8 cellular contexts compared by ENCODE assay signal in genomic region chr11:65419773-65420481, GRCh38. TPM values are rescaled to one million over a fixed set of nuclear protein-coding genes. Genes with fewer than 3 reads are reported as not detected.
DNase-seq lines count a peak whose midpoint lies in the region; ATAC-seq, FAIRE-seq and TF ChIP-seq lines count a peak whose summit lies in the region.

No MANE protein-coding gene starts in this region.

- H3K4me1 ChIP-seq in H1 (replicated peaks in 1 of 4; ENCODE audit: control insufficient read depth in 3 of 4, insufficient read depth in 4 of 4, low read length in 3 of 4), result peaks cover 32 to 74% (median 50%) of the 10 kb centered on the region in 4 experiments
- peaks cover 44% of the 10 kb centered on the region for H3K4me1 ChIP-seq in mesendoderm (ENCODE audit: control insufficient read depth, low read depth, low read length)

- TF ChIP-seq POLR2A in H1 (IDR thresholded peaks at IDR 0.05; ENCODE audit: control extremely low read depth in 1 of 2, low read depth in 2 of 2, low read length in 2 of 2), result no peak

- H3K4me2 ChIP-seq in H1 (ENCODE audit: insufficient read depth in 1 of 2, low read depth in 2 of 2, low read length in 2 of 2), result peak overlapping the region in 1 of 2 experiments; percentile 61; a peak in 2 of 4 replicates
- H3K4me2 ChIP-seq in mesendoderm (ENCODE audit: low read length), result no peak overlapping the region

- no peaks in the 10 kb centered on the region for H3K9me3 ChIP-seq in H1 (ENCODE audit: insufficient read depth in 2 of 2, low read depth in 1 of 2, low read length in 1 of 2)

- H3K27ac ChIP-seq in H1 (ENCODE audit: low read depth, low read length) (peak overlapping the region; percentile 37; the same call in 1 of the 2 replicates), mesendoderm (ENCODE audit: low read depth, low read length) (peak overlapping the region; percentile 93)

- H3K79me1 ChIP-seq in H1 (ENCODE audit: low read depth, low read length) (peaks cover 2% of the 10 kb centered on the region; the same call in 1 of the 2 replicates), mesendoderm (ENCODE audit: low read length) (peaks cover 15% of the 10 kb centered on the region)

- peak overlapping the region; percentile 85 for H2BK120ac ChIP-seq in H1 (replicated peaks; ENCODE audit: low read depth, low read length)
- H2BK120ac ChIP-seq in mesendoderm (ENCODE audit: low read depth, low read length), result peak overlapping the region; percentile 85

- POLR2A ChIA-PET in H1 (lab: Charles Lee; ENCODE audit: partially characterized antibody), result interaction anchor here (0.7 to 20.8 kb wide), 21 partner anchors 8 to 303 kb away, joined by 3 to 826 read pairs (median 4); partner anchors contain the start of genes MALAT1, SCYL1 and ZNHIT2

- H3K9ac ChIP-seq in H1 (replicated peaks in 1 of 4; ENCODE audit: extremely low read depth in 1 of 4, low read depth in 3 of 4, low read length in 3 of 4) (no peak overlapping the region; a peak in 2 of 7 replicates), mesendoderm (ENCODE audit: low read length) (peak overlapping the region; percentile 44)

- no peak for ATAC-seq in stimulated activated naive CD8-positive, alpha-beta T cell treated with anti-CD3 and anti-CD28 coated beads, Interleukin-15, Interleukin-2, amounts not matched to agents 100 U/mL and 50 U/mL, for 24 hours

- H3K27me3 ChIP-seq in H1 (replicated peaks in 1 of 4; ENCODE audit: control insufficient read depth in 3 of 4, extremely low read depth in 1 of 4, insufficient read depth in 3 of 4, low read length in 3 of 4), result no peaks in the 10 kb centered on the region; a peak in 1 of 7 replicates
- H3K27me3 ChIP-seq in mesendoderm (ENCODE audit: insufficient read depth, low read length, poor library complexity), result no peaks in the 10 kb centered on the region

- H3K56ac ChIP-seq in H1 (replicated peaks; ENCODE audit: insufficient read length, low read depth, low read length) (no peak overlapping the region), mesendoderm (ENCODE audit: low read length) (peak overlapping the region; percentile 83)

- H3K18ac ChIP-seq in H1 (ENCODE audit: extremely low read depth, low read length) (peak overlapping the region; percentile 97), mesendoderm (ENCODE audit: low read length) (peak overlapping the region; percentile 35)

- no peak overlapping the region for H2AFZ ChIP-seq in H1 (ENCODE audit: low read length)

- TF ChIP-seq CTCF in H1 (IDR thresholded peaks at IDR 0.05; ENCODE audit: control extremely low read depth in 1 of 3, insufficient read depth in 1 of 3, low read depth in 1 of 3, low read length in 3 of 3), result no peak

- DNase-seq in NCI-H146 (lab: John Stamatoyannopoulos, UW), result peak; percentile 44
- DNase-seq in NCI-H146 treated with DMSO at 0.1 percent for 48 hours (lab: John Stamatoyannopoulos, UW; ENCODE audit: unreplicated experiment), result no peak
- DNase-seq in NCI-H2227 (lab: John Stamatoyannopoulos, UW; ENCODE audit: unreplicated experiment), result peak; percentile 57
- peak; percentile 77 to 85 for DNase-seq in activated CD4-positive, alpha-beta T cell treated with anti-CD3 and anti-CD28 coated beads, Interleukin-2, amount 50 U/mL, for 48 hours
- peak in 1 of 2 experiments; percentile 52 for DNase-seq in H1 (ENCODE audit: low read depth in 1 of 2, low spot score in 2 of 2)
- peak; percentile 65 for DNase-seq in mesendoderm
- peak; percentile 77 for DNase-seq in stimulated activated naive CD8-positive, alpha-beta T cell treated with anti-CD3 and anti-CD28 coated beads, Interleukin-15, Interleukin-2, amounts not matched to agents 100 U/mL and 50 U/mL, for 24 hours
- DNase-seq in SKM-1 (lab: John Stamatoyannopoulos, UW; ENCODE audit: unreplicated experiment), result no peak

- H2BK20ac ChIP-seq in H1 (ENCODE audit: low read length), result peak overlapping the region; percentile 82; the same call in 1 of the 2 replicates

- H3K36me3 ChIP-seq in H1 (ENCODE audit: control insufficient read depth in 2 of 4, insufficient read depth in 4 of 4, low read length in 3 of 4) (no peaks in the 10 kb centered on the region), mesendoderm (ENCODE audit: control insufficient read depth, insufficient read depth, low read length) (no peaks in the 10 kb centered on the region)

- H4K8ac ChIP-seq in H1 (ENCODE audit: extremely low read depth, insufficient read depth, low read length) (no peak overlapping the region), mesendoderm (ENCODE audit: low read depth, low read length) (no peak overlapping the region)

- peak overlapping the region; percentile 97 for H2BK12ac ChIP-seq in H1 (ENCODE audit: low read depth, low read length)

- peak overlapping the region; percentile 76 for H3K4ac ChIP-seq in H1 (replicated peaks; ENCODE audit: insufficient read length, low read depth, low read length)
- H3K4ac ChIP-seq in mesendoderm (ENCODE audit: low read depth, low read length), result peak overlapping the region; percentile 59

- H3K4me3 ChIP-seq in H1 (ENCODE audit: extremely low read depth in 1 of 4, insufficient read depth in 2 of 4, low read depth in 3 of 4, low read length in 4 of 4) (no peak overlapping the region), mesendoderm (ENCODE audit: low read length) (no peak overlapping the region)

- H3K14ac ChIP-seq in H1 (ENCODE audit: insufficient read length), result no peak overlapping the region

- H4K91ac ChIP-seq in H1 (replicated peaks; ENCODE audit: insufficient read length, low read length), result peak overlapping the region; percentile 67

- H4K20me1 ChIP-seq in H1 (replicated peaks in 1 of 2; ENCODE audit: control insufficient read depth in 1 of 2, insufficient read depth in 2 of 2, low read length in 2 of 2), result peaks cover 1 to 7% of the 10 kb centered on the region in 2 experiments

- 72% methylated on average over 6 of the region's 6 CpGs; no CpG with 5 or more reads in 1 of the 2 experiments for WGBS in H1 (ENCODE audit: extremely low coverage in 1 of 2, insufficient coverage in 1 of 2, insufficient read length in 1 of 2, insufficient replicate concordance in 2 of 2, low coverage in 1 of 2, low lambda C conversion rate in 2 of 2, missing lambda C conversion rate in 1 of 2), 2 experiments
- no CpG with 5 or more reads among the region's 6 CpGs for WGBS in mesendoderm (ENCODE audit: extremely low coverage, insufficient coverage, low lambda C conversion rate)

- CTCF ChIA-PET in H1 (lab: Charles Lee; ENCODE audit: partially characterized antibody), result interaction anchor here (0.8 to 22.8 kb wide), 18 partner anchors 10 to 121 kb away, joined by 3 to 430 read pairs (median 3); partner anchors contain the start of gene MALAT1

- H3K23ac ChIP-seq in H1 (ENCODE audit: insufficient read length), result no peak overlapping the region
- H3K23ac ChIP-seq in mesendoderm (ENCODE audit: low read length), result no peak overlapping the region

- no peak for TF ChIP-seq EP300 in H1 (IDR thresholded peaks at IDR 0.05; ENCODE audit: borderline replicate concordance in 1 of 2, low read depth in 2 of 2, low read length in 2 of 2)

- no peak for FAIRE-seq in H1 (lab: Jason Lieb, UNC)

- H3K79me2 ChIP-seq in H1 (ENCODE audit: control insufficient read depth in 1 of 2, insufficient read depth in 2 of 2, low read length in 2 of 2) (peaks cover 3 to 18% of the 10 kb centered on the region in 2 experiments), mesendoderm (ENCODE audit: control insufficient read depth, insufficient read depth, low read length) (peaks cover 23% of the 10 kb centered on the region)

- H2AK5ac ChIP-seq in H1 (ENCODE audit: low read depth, low read length), result peak overlapping the region; percentile 92
- H2AK5ac ChIP-seq in mesendoderm (ENCODE audit: low read length), result peak overlapping the region; percentile 98

- TF ChIP-seq RAD21 in H1 (IDR thresholded peaks at IDR 0.05 in 1 of 2, conservative IDR thresholded peaks at IDR 0.05 in 1 of 2; ENCODE audit: low read depth in 2 of 2, low read length in 2 of 2), result no peak

- H2BK5ac ChIP-seq in H1 (ENCODE audit: low read depth, low read length) (peak overlapping the region; percentile 99; the same call in 1 of the 2 replicates), mesendoderm (ENCODE audit: low read length) (peak overlapping the region; percentile 64)

- H4K5ac ChIP-seq in H1 (ENCODE audit: insufficient read length, low read depth, low read length), result peak overlapping the region; percentile 11
- no peak overlapping the region for H4K5ac ChIP-seq in mesendoderm (ENCODE audit: low read length)

- peaks cover 20% of the 10 kb centered on the region; the same call in 1 of the 2 replicates for H3K23me2 ChIP-seq in H1 (ENCODE audit: low read depth, low read length)

- H2BK15ac ChIP-seq in H1 (ENCODE audit: low read length), result no peak overlapping the region
- peak overlapping the region; percentile 21 for H2BK15ac ChIP-seq in mesendoderm (replicated peaks; ENCODE audit: low read depth)

RNA-seq across cellular contexts. Expression of gene NEAT1, which starts 2.7 kb away (rescaled TPM):
- 10.4 and 10.7 TPM in 2 replicates for total RNA-seq in H1 (2021; fragmentation: NEBNext Ultra II Directional; extraction: Animal tissue kit (Norgen Biotek cat#: 25700))
- 1.6 and 2.4 TPM in 2 replicates for polyA plus RNA-seq in H1 (2011; rRNA removed)
- 5.7 TPM for polyA plus RNA-seq in H1 (2011; cell fraction: cytosol; rRNA removed)
- 5.7 TPM for polyA plus RNA-seq in H1 (2011; cell fraction: nucleus; rRNA removed)
- 16.2 to 22.8 TPM (median 18.4 TPM) in 4 replicates for polyA plus RNA-seq in H1 (2012, experiment 1 of 2)
- 1.4 TPM for polyA plus RNA-seq in H1 (2012, experiment 2 of 2)
- polyA plus RNA-seq in H1 (2013, experiment 1 of 2), result 3.0 TPM
- polyA plus RNA-seq in H1 (2013, experiment 2 of 2), result 2.6 TPM
- polyA minus RNA-seq in H1 (2011; rRNA and poly(A)+ RNA removed), result 11.4 and 18.7 TPM in 2 replicates
- 5.7 TPM for polyA minus RNA-seq in H1 (2011; cell fraction: cytosol; rRNA and poly(A)+ RNA removed)
- polyA minus RNA-seq in H1 (2011; cell fraction: nucleus; rRNA and poly(A)+ RNA removed), result 23.0 TPM
- polyA plus RNA-seq in mesendoderm (2013, experiment 1 of 2), result 3.7 TPM
- 4.5 TPM for polyA plus RNA-seq in mesendoderm (2013, experiment 2 of 2)

RNA-seq across cellular contexts. Expression of gene FRMD8, which starts 33.5 kb away (rescaled TPM):
- total RNA-seq in H1 (2021; fragmentation: NEBNext Ultra II Directional; extraction: Animal tissue kit (Norgen Biotek cat#: 25700)), result 16.7 and 19.2 TPM in 2 replicates
- 15.0 and 23.4 TPM in 2 replicates for polyA plus RNA-seq in H1 (2011; rRNA removed)
- polyA plus RNA-seq in H1 (2011; cell fraction: cytosol; rRNA removed), result 14.8 TPM
- polyA plus RNA-seq in H1 (2011; cell fraction: nucleus; rRNA removed), result 26.9 TPM
- polyA plus RNA-seq in H1 (2012, experiment 1 of 2), result 8.5 to 12.7 TPM (median 10.9 TPM) in 4 replicates
- 10.7 TPM for polyA plus RNA-seq in H1 (2012, experiment 2 of 2)
- polyA plus RNA-seq in H1 (2013, experiment 1 of 2), result 8.6 TPM
- 7.7 TPM for polyA plus RNA-seq in H1 (2013, experiment 2 of 2)
- 9.5 and 15.1 TPM in 2 replicates for polyA minus RNA-seq in H1 (2011; rRNA and poly(A)+ RNA removed)
- 12.3 TPM for polyA minus RNA-seq in H1 (2011; cell fraction: cytosol; rRNA and poly(A)+ RNA removed)
- polyA minus RNA-seq in H1 (2011; cell fraction: nucleus; rRNA and poly(A)+ RNA removed), result 14.0 TPM
- polyA plus RNA-seq in mesendoderm (2013, experiment 1 of 2), result 10.9 TPM
- 10.4 TPM for polyA plus RNA-seq in mesendoderm (2013, experiment 2 of 2)

RNA-seq across cellular contexts. Expression of gene SLC25A45, which starts 37.5 kb away (rescaled TPM):
- 0.54 and 0.61 TPM in 2 replicates for total RNA-seq in H1 (2021; fragmentation: NEBNext Ultra II Directional; extraction: Animal tissue kit (Norgen Biotek cat#: 25700))
- 0.59 and 0.97 TPM in 2 replicates for polyA plus RNA-seq in H1 (2011; rRNA removed)
- 0.76 TPM for polyA plus RNA-seq in H1 (2011; cell fraction: cytosol; rRNA removed)
- 3.3 TPM for polyA plus RNA-seq in H1 (2011; cell fraction: nucleus; rRNA removed)
- 0.67 to 1.3 TPM (median 1.0 TPM) in 4 replicates for polyA plus RNA-seq in H1 (2012, experiment 1 of 2)
- 0.37 TPM for polyA plus RNA-seq in H1 (2012, experiment 2 of 2)
- 0.95 TPM for polyA plus RNA-seq in H1 (2013, experiment 1 of 2)
- 1.1 TPM for polyA plus RNA-seq in H1 (2013, experiment 2 of 2)
- polyA minus RNA-seq in H1 (2011; rRNA and poly(A)+ RNA removed), result 0.20 and 0.28 TPM in 2 replicates
- not detected for polyA minus RNA-seq in H1 (2011; cell fraction: cytosol; rRNA and poly(A)+ RNA removed)
- polyA minus RNA-seq in H1 (2011; cell fraction: nucleus; rRNA and poly(A)+ RNA removed), result 0.30 TPM
- 0.95 TPM for polyA plus RNA-seq in mesendoderm (2013, experiment 1 of 2)
- polyA plus RNA-seq in mesendoderm (2013, experiment 2 of 2), result 0.76 TPM

Comparison
In these comparisons a context has a peak if more than half of its experiments do, and no peak if none do; other contexts are left out.
1. DNase-seq: peak in NCI-H146 (single experiment), NCI-H2227 (single experiment), activated CD4-positive, alpha-beta T cell treated with anti-CD3 and anti-CD28 coated beads, Interleukin-2, amount 50 U/mL, for 48 hours (2 of 2), mesendoderm (single experiment) and stimulated activated naive CD8-positive, alpha-beta T cell treated with anti-CD3 and anti-CD28 coated beads, Interleukin-15, Interleukin-2, amounts not matched to agents 100 U/mL and 50 U/mL, for 24 hours (single experiment); none in NCI-H146 treated with DMSO at 0.1 percent for 48 hours (single experiment) and SKM-1 (single experiment).